In genomic region chr15:42085721-42086120, GRCh38 we compare ENCODE assay signal across 21 cellular contexts. TPM values are rescaled to one million over a fixed set of nuclear protein-coding genes. Genes with fewer than 3 reads are reported as not detected.
A peak's percentile ranks its signal among the peaks of the same experiment; 100 is the strongest.
DNase-seq lines count a peak whose midpoint lies in the region; ATAC-seq and TF ChIP-seq lines count a peak whose summit lies in the region.
"Had no signal": no experiment of that assay in that cellular context is flagged by ENCODE, and none has a peak within 500 bp of the region (broad histone marks: within the 10 kb centered on the region; RNA-seq: fewer than 3 reads in every experiment).

No MANE protein-coding gene starts in this region.

- no peak overlapping the region for H2AFZ ChIP-seq in PC-3 (ENCODE audit: low read length)
- H2AFZ ChIP-seq: GM23248 had no signal

- peak overlapping the region; percentile 71; the same call in 1 of the 2 replicates for H3K4me2 ChIP-seq in PC-3 (ENCODE audit: low read length)

- intact Hi-C loops in PC-3 (cut with micrococcal nuclease) = no loop called here

- in situ Hi-C loops in HAP-1 (cut with MboI; ENCODE audit: low sequenced_read_pairs) = no loop called here

- peaks cover 8% of the 10 kb centered on the region for H3K4me1 Mint-ChIP-seq in activated CD8-positive, alpha-beta memory T cell treated with anti-CD3 and anti-CD28 coated beads, Interleukin-2, amount 10 ng/mL, durations not matched to agents 7 days and 5 days
- no peaks in the 10 kb centered on the region for H3K4me1 Mint-ChIP-seq in activated T-helper 17 cell treated with anti-CD3 and anti-CD28 coated beads, Interleukin-2, amount 50 U/mL, for 72 hours

- H3K27me3 Mint-ChIP-seq in activated CD8-positive, alpha-beta memory T cell treated with anti-CD3 and anti-CD28 coated beads, Interleukin-2, amount 10 ng/mL, durations not matched to agents 7 days and 5 days = peaks cover 27% of the 10 kb centered on the region
- peaks cover 9% of the 10 kb centered on the region for H3K27me3 Mint-ChIP-seq in activated T-helper 17 cell treated with anti-CD3 and anti-CD28 coated beads, Interleukin-2, amount 50 U/mL, for 72 hours

- no peak overlapping the region for H3K27ac Mint-ChIP-seq in activated CD8-positive, alpha-beta memory T cell treated with anti-CD3 and anti-CD28 coated beads, Interleukin-2, amount 10 ng/mL, durations not matched to agents 7 days and 5 days
- H3K27ac Mint-ChIP-seq in activated T-helper 17 cell treated with anti-CD3 and anti-CD28 coated beads, Interleukin-2, amount 50 U/mL, for 72 hours = peak overlapping the region; percentile 46
- H3K27ac Mint-ChIP-seq: B cell; CD8-positive, alpha-beta T cell had no signal

- H3K4me3 ChIP-seq in PC-3 (ENCODE audit: low read length) (no peak overlapping the region), HAP-1 (no peak overlapping the region)
- H3K4me3 ChIP-seq: BLaER1 treated with 17β-estradiol and CSF1 and Interleukin-3, amounts not matched to agents 10 nM and 100 nM; GM12878; GM23248 had no signal

- no TSS peak for BruUV-seq in PC-3 (replicated peaks; lab: Mats Ljungman, UMichigan)

- no peaks in the 10 kb centered on the region for H3K9me2 ChIP-seq in PC-3 (replicated peaks; ENCODE audit: low read length)

- H4K20me1 ChIP-seq in PC-3 (ENCODE audit: low read length) = no peaks in the 10 kb centered on the region

- H3K36me3 ChIP-seq in PC-3 (ENCODE audit: low read depth, low read length) (no peaks in the 10 kb centered on the region), HAP-1 (replicated peaks) (no peaks in the 10 kb centered on the region)
- H3K36me3 ChIP-seq: BLaER1 treated with 17β-estradiol and CSF1 and Interleukin-3, amounts not matched to agents 10 nM and 100 nM had no signal

- H3K27me3 ChIP-seq in PC-3 (ENCODE audit: low read length) (no peaks in the 10 kb centered on the region), HAP-1 (ENCODE audit: low read depth) (no peaks in the 10 kb centered on the region)

- DNase-seq in activated CD8-positive, alpha-beta memory T cell treated with anti-CD3 and anti-CD28 coated beads, Interleukin-2, amount 50 U/mL, for 48 hours = peak; percentile 44
- DNase-seq in activated CD8-positive, alpha-beta memory T cell treated with anti-CD3 and anti-CD28 coated beads, Interleukin-2, amount 10 ng/mL, durations not matched to agents 7 days and 5 days = no peak
- DNase-seq in PC-3 (no peak), amniotic stem cell (lab: John Stamatoyannopoulos, UW) (no peak), HAP-1 (ENCODE audit: low spot score in 2 of 2) (no peak)
- peak; percentile 12 for DNase-seq in stimulated activated CD8-positive, alpha-beta memory T cell treated with anti-CD3 and anti-CD28 coated beads, Interleukin-4, amount 100 ng/mL, for 48 hours
- DNase-seq: 8988T; Calu3; CD8-positive, alpha-beta T cell; DMS 273 treated with DMSO at 0.1 percent for 48 hours; DMS53; DND-41; GM23248; HCEC 1CT; IMR-90 had no signal

- H3K4me1 ChIP-seq in PC-3 (ENCODE audit: insufficient read depth, low read length) (peaks cover 36% of the 10 kb centered on the region), HAP-1 (no peaks in the 10 kb centered on the region)

- no peaks in the 10 kb centered on the region for H3K9me3 Mint-ChIP-seq in activated CD8-positive, alpha-beta memory T cell treated with anti-CD3 and anti-CD28 coated beads, Interleukin-2, amount 10 ng/mL, durations not matched to agents 7 days and 5 days (ENCODE audit: low read depth)
- H3K9me3 Mint-ChIP-seq in activated T-helper 17 cell treated with anti-CD3 and anti-CD28 coated beads, Interleukin-2, amount 50 U/mL, for 72 hours = no peaks in the 10 kb centered on the region
- H3K9me3 Mint-ChIP-seq: CD8-positive, alpha-beta T cell had no signal

- POLR2A ChIA-PET in PC-3 (lab: Charles Lee; ENCODE audit: unreplicated experiment) = no interaction called here

- H3F3A ChIP-seq in PC-3 (ENCODE audit: low read length, unreplicated experiment) = no peaks in the 10 kb centered on the region

- no peak for TF ChIP-seq CTCF in PC-3 (conservative IDR thresholded peaks at IDR 0.05; ENCODE audit: low read depth, low read length)

- H3K9me3 ChIP-seq in PC-3 (ENCODE audit: low read length) (no peaks in the 10 kb centered on the region), HAP-1 (no peaks in the 10 kb centered on the region)
- H3K9me3 ChIP-seq: BLaER1 treated with 17β-estradiol and CSF1 and Interleukin-3, amounts not matched to agents 10 nM and 100 nM had no signal

- H3K4me3 Mint-ChIP-seq in activated CD8-positive, alpha-beta memory T cell treated with anti-CD3 and anti-CD28 coated beads, Interleukin-2, amount 10 ng/mL, durations not matched to agents 7 days and 5 days = no peak overlapping the region
- H3K4me3 Mint-ChIP-seq in activated T-helper 17 cell treated with anti-CD3 and anti-CD28 coated beads, Interleukin-2, amount 50 U/mL, for 72 hours = no peak overlapping the region
- H3K4me3 Mint-ChIP-seq: B cell; CD8-positive, alpha-beta T cell had no signal

- CTCF ChIA-PET in activated CD8-positive, alpha-beta memory T cell treated with anti-CD3 and anti-CD28 coated beads, Interleukin-2, amount 10 ng/mL, durations not matched to agents 7 days and 5 days (lab: Charles Lee) = interaction anchor here (0.5 to 6.8 kb wide), 9 partner anchors 8 to 839 kb away, joined by 3 to 49 read pairs (median 4); partner anchors contain the start of gene MAPKBP1
- CTCF ChIA-PET in PC-3 (lab: Charles Lee) = interaction anchor here (1.5 kb wide), 1 partner anchor 300 kb away, joined by 5 read pairs; no protein-coding TSS in a partner anchor

- peak overlapping the region; percentile 89 for H3K27ac ChIP-seq in PC-3 (ENCODE audit: low read length)
- H3K27ac ChIP-seq: BLaER1 treated with 17β-estradiol and CSF1 and Interleukin-3, amounts not matched to agents 10 nM and 100 nM; GM23248 had no signal

- no peak for ATAC-seq in activated CD8-positive, alpha-beta memory T cell treated with anti-CD3 and anti-CD28 coated beads, Interleukin-2, amount 10 ng/mL, durations not matched to agents 7 days and 5 days
- no peak for ATAC-seq in PC-3
- no peak for ATAC-seq in activated T-helper 17 cell treated with anti-CD3 and anti-CD28 coated beads, Interleukin-2, amount 50 U/mL, for 72 hours (replicated peaks)
- ATAC-seq: CD8-positive, alpha-beta T cell; GM12878 had no signal

- H3K9ac ChIP-seq in PC-3 (ENCODE audit: low read length) = no peak overlapping the region; the same call in 1 of the 2 replicates
- H3K9ac ChIP-seq: BLaER1 treated with 17β-estradiol and CSF1 and Interleukin-3, amounts not matched to agents 10 nM and 100 nM; GM23248 had no signal

- no peaks in the 10 kb centered on the region for H3K79me2 ChIP-seq in PC-3 (ENCODE audit: low read length)

- no peaks in the 10 kb centered on the region for H3K36me3 Mint-ChIP-seq in activated CD8-positive, alpha-beta memory T cell treated with anti-CD3 and anti-CD28 coated beads, Interleukin-2, amount 10 ng/mL, durations not matched to agents 7 days and 5 days
- H3K36me3 Mint-ChIP-seq in activated T-helper 17 cell treated with anti-CD3 and anti-CD28 coated beads, Interleukin-2, amount 50 U/mL, for 72 hours (ENCODE audit: low read depth) = no peaks in the 10 kb centered on the region
- H3K36me3 Mint-ChIP-seq: CD8-positive, alpha-beta T cell had no signal

RNA-seq across cellular contexts. Expression of gene PLA2G4D, which starts 8.6 kb away (rescaled TPM):
- total RNA-seq in activated CD8-positive, alpha-beta memory T cell treated with anti-CD3 and anti-CD28 coated beads, Interleukin-2, amount 10 ng/mL, durations not matched to agents 7 days and 5 days = not detected
- total RNA-seq in PC-3 (2014; rRNA removed) = 0.17 and 0.55 TPM in 2 replicates
- under 1 TPM in 1 of 2 donors, not detected in 1; 0.09 TPM for total RNA-seq in activated T-helper 17 cell treated with anti-CD3 and anti-CD28 coated beads, Interleukin-2, amount 50 U/mL, for 72 hours
- total RNA-seq: A673; B cell; Calu3; CD8-positive, alpha-beta T cell; GM12878; GM23248; H4; IMR-90 had no signal

Comparison
In these comparisons a context has a peak if more than half of its experiments do, and no peak if none do; other contexts are left out.
1. DNase-seq: peak in activated CD8-positive, alpha-beta memory T cell treated with anti-CD3 and anti-CD28 coated beads, Interleukin-2, amount 50 U/mL, for 48 hours (single experiment) and stimulated activated CD8-positive, alpha-beta memory T cell treated with anti-CD3 and anti-CD28 coated beads, Interleukin-4, amount 100 ng/mL, for 48 hours (single experiment); none in activated CD8-positive, alpha-beta memory T cell treated with anti-CD3 and anti-CD28 coated beads, Interleukin-2, amount 10 ng/mL, durations not matched to agents 7 days and 5 days (single experiment), PC-3 (single experiment), amniotic stem cell (single experiment) and HAP-1 (0 of 2).